In genomic region chr12:66189476-66189823, GRCh38 we compare ENCODE assay signal across 8 cellular contexts. TPM values are rescaled to one million over a fixed set of nuclear protein-coding genes. Genes with fewer than 3 reads are reported as not detected.
DNase-seq lines count a peak whose midpoint lies in the region; ATAC-seq and TF ChIP-seq lines count a peak whose summit lies in the region.

No MANE protein-coding gene starts in this region.

- H3K9me3 ChIP-seq in transverse colon = no peaks in the 10 kb centered on the region

- no peaks in the 10 kb centered on the region for H3K9me3 Mint-ChIP-seq in activated naive CD4-positive, alpha-beta T cell treated with anti-CD3 and anti-CD28 coated beads for 36 hours
- H3K9me3 Mint-ChIP-seq in activated T-helper 17 cell treated with anti-CD3 and anti-CD28 coated beads, Interleukin-2, amount 50 U/mL, for 72 hours = peaks cover 3% of the 10 kb centered on the region

- H3K36me3 ChIP-seq in transverse colon = no peaks in the 10 kb centered on the region

- no peak for DNase-seq in activated naive CD4-positive, alpha-beta T cell treated with anti-CD3 and anti-CD28 coated beads for 36 hours
- DNase-seq in activated naive CD4-positive, alpha-beta T cell treated with Interleukin-2 at 50 U/mL for 16 hours = no peak
- no peak for DNase-seq in transverse colon

- in situ Hi-C loops in transverse colon (cut with MboI; ENCODE audit: low pct_ligation_motif_present in 1 of 4, low pct_unique_long_range_greater_than_20kb in 1 of 4, low sequenced_read_pairs in 3 of 4) = no loop called here

- H3K4me3 Mint-ChIP-seq in activated naive CD4-positive, alpha-beta T cell treated with anti-CD3 and anti-CD28 coated beads for 36 hours = peak overlapping the region; percentile 50
- H3K4me3 Mint-ChIP-seq in activated T-helper 17 cell treated with anti-CD3 and anti-CD28 coated beads, Interleukin-2, amount 50 U/mL, for 72 hours = peak overlapping the region; percentile 24

- H3K36me3 Mint-ChIP-seq in activated naive CD4-positive, alpha-beta T cell treated with anti-CD3 and anti-CD28 coated beads for 36 hours (ENCODE audit: low read depth) = no peaks in the 10 kb centered on the region
- H3K36me3 Mint-ChIP-seq in activated T-helper 17 cell treated with anti-CD3 and anti-CD28 coated beads, Interleukin-2, amount 50 U/mL, for 72 hours (ENCODE audit: low read depth) = no peaks in the 10 kb centered on the region

- H3K27ac ChIP-seq in layer of hippocampus (ENCODE audit: low read depth, low read length) (peak overlapping the region; percentile 73), transverse colon (peak overlapping the region; percentile 70 to 81 (median 77))

- TF ChIP-seq CTCF in transverse colon (IDR thresholded peaks at IDR 0.05) = no peak

- peak overlapping the region in 3 of 4 donors; percentile 42 to 47 (median 47) for H3K4me3 ChIP-seq in transverse colon

- no peak for TF ChIP-seq EP300 in transverse colon (IDR thresholded peaks at IDR 0.05; ENCODE audit: low read depth)

- CTCF ChIA-PET in activated naive CD4-positive, alpha-beta T cell treated with anti-CD3 and anti-CD28 coated beads for 36 hours (lab: Charles Lee) = interaction anchor here (2.6 kb wide), 1 partner anchor 14 kb away, joined by 6 read pairs; no protein-coding TSS in a partner anchor

- ATAC-seq in activated T-helper 17 cell treated with anti-CD3 and anti-CD28 coated beads, Interleukin-2, amount 50 U/mL, for 72 hours (replicated peaks) = no peak
- ATAC-seq in GM21528 (IDR thresholded peaks at IDR 0.05; ENCODE audit: low FRiP score, unreplicated experiment) (no peak), GM21737 (IDR thresholded peaks at IDR 0.05; ENCODE audit: unreplicated experiment) (no peak), HG03039 (IDR thresholded peaks at IDR 0.05; ENCODE audit: unreplicated experiment) (no peak)

- H3K27me3 ChIP-seq in layer of hippocampus (ENCODE audit: control insufficient read depth, insufficient read depth, low read length) = peaks cover 6% of the 10 kb centered on the region
- H3K27me3 ChIP-seq in transverse colon = peaks cover 24% of the 10 kb centered on the region

- peaks cover 0 to 6% (median 4%) of the 10 kb centered on the region in 4 donors for H3K4me1 ChIP-seq in transverse colon

- H3K27ac Mint-ChIP-seq in activated naive CD4-positive, alpha-beta T cell treated with anti-CD3 and anti-CD28 coated beads for 36 hours = no peak overlapping the region
- H3K27ac Mint-ChIP-seq in activated T-helper 17 cell treated with anti-CD3 and anti-CD28 coated beads, Interleukin-2, amount 50 U/mL, for 72 hours = no peak overlapping the region

- TF ChIP-seq POLR2A in transverse colon (IDR thresholded peaks at IDR 0.05) = no peak

- peaks cover 50% of the 10 kb centered on the region for H3K27me3 Mint-ChIP-seq in activated naive CD4-positive, alpha-beta T cell treated with anti-CD3 and anti-CD28 coated beads for 36 hours (ENCODE audit: low read depth)
- H3K27me3 Mint-ChIP-seq in activated T-helper 17 cell treated with anti-CD3 and anti-CD28 coated beads, Interleukin-2, amount 50 U/mL, for 72 hours = peaks cover 50% of the 10 kb centered on the region

- H3K4me1 Mint-ChIP-seq in activated naive CD4-positive, alpha-beta T cell treated with anti-CD3 and anti-CD28 coated beads for 36 hours (ENCODE audit: low read depth) = peaks cover 6% of the 10 kb centered on the region
- H3K4me1 Mint-ChIP-seq in activated T-helper 17 cell treated with anti-CD3 and anti-CD28 coated beads, Interleukin-2, amount 50 U/mL, for 72 hours = no peaks in the 10 kb centered on the region

- intact Hi-C loops in activated naive CD4-positive, alpha-beta T cell treated with anti-CD3 and anti-CD28 coated beads for 36 hours (cut with micrococcal nuclease) = loop anchor here (2.0 kb wide), 1 partner anchor 21 kb away; the partner anchor contains the start of gene TMBIM4
- intact Hi-C loops in transverse colon (cut with DNase I; ENCODE audit: low total_unique reads) = no loop called here

- 27 to 64% methylated on average over 5 to 19 of the region's 21 CpGs for WGBS in transverse colon (ENCODE audit: low coverage in 1 of 2), 2 donors

RNA-seq across cellular contexts. Expression of gene IRAK3, which starts 0.4 kb away (rescaled TPM):
- total RNA-seq in activated naive CD4-positive, alpha-beta T cell treated with anti-CD3 and anti-CD28 coated beads for 36 hours = under 1 TPM; 0.32 to 0.38 TPM
- total RNA-seq in activated T-helper 17 cell treated with anti-CD3 and anti-CD28 coated beads, Interleukin-2, amount 50 U/mL, for 72 hours = 1 to 10 TPM; 1.4 to 1.8 TPM
- total RNA-seq in transverse colon = 10 to 100 TPM in 1 of 4 donors, 1 to 10 TPM in 3; 5.6 to 13.8 (median 6.7) TPM

RNA-seq across cellular contexts. Expression of gene TMBIM4, which starts 19.7 kb away (rescaled TPM):
- total RNA-seq in activated naive CD4-positive, alpha-beta T cell treated with anti-CD3 and anti-CD28 coated beads for 36 hours = 10 to 100 TPM; 51.2 to 51.3 TPM
- total RNA-seq in activated T-helper 17 cell treated with anti-CD3 and anti-CD28 coated beads, Interleukin-2, amount 50 U/mL, for 72 hours = 10 to 100 TPM; 41.5 to 48.9 TPM
- 100 to 1,000 TPM in 2 of 4 donors, 10 to 100 TPM in 2; 15.5 to 217 (median 98.8) TPM for total RNA-seq in transverse colon

RNA-seq across cellular contexts. Expression of gene LLPH, which starts 58.9 kb away (rescaled TPM):
- total RNA-seq in activated naive CD4-positive, alpha-beta T cell treated with anti-CD3 and anti-CD28 coated beads for 36 hours = 10 to 100 TPM; 25.6 to 26.0 TPM
- 10 to 100 TPM; 20.6 to 37.0 TPM for total RNA-seq in activated T-helper 17 cell treated with anti-CD3 and anti-CD28 coated beads, Interleukin-2, amount 50 U/mL, for 72 hours
- 1 to 10 TPM; 3.5 to 4.9 (median 3.9) TPM for total RNA-seq in transverse colon
